24 cellular contexts compared by ENCODE assay signal in the genomic region with DNA sequence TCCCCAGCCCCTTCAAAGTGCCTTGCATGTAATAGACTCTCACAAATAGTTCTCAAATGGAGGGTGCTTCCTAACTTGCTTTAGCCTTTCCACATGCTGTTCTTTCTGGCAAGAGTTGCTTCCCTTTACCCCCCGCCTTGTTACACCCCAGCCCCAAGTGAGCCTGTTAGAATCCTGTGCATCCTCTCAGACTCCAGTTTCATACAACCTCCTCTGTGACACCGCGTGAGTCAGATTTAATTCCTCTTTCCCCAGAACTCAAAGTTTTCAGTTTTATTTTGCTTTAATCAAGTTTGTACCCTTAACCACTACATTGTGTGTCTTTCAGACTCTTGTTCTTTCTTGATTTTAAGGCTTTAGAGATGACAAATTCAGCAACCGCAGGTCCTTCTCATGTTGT.
DNase-seq lines count a peak whose midpoint lies in the region; ATAC-seq and TF ChIP-seq lines count a peak whose summit lies in the region.
"Had no signal": no experiment of that assay in that cellular context is flagged by ENCODE, and none has a peak within 500 bp of the region (broad histone marks: within the 10 kb centered on the region; RNA-seq: fewer than 3 reads in every experiment).

No MANE protein-coding gene starts in this region.

- H3K9me3 ChIP-seq in OCI-LY3 (ENCODE audit: insufficient read depth, low read length) (no peaks in the 10 kb centered on the region), upper lobe of right lung (no peaks in the 10 kb centered on the region)
- H3K9me3 ChIP-seq: SJSA1 had no signal

- H3K4me2 ChIP-seq in OCI-LY3 (ENCODE audit: low read length), result peak overlapping the region; percentile 58

- intact Hi-C loops in upper lobe of right lung (cut with DNase I), result no loop called here

- DNase-seq in SIG-M5 treated with dmso at 0.1 percent for 504 hours (lab: John Stamatoyannopoulos, UW; ENCODE audit: unreplicated experiment) (peak; percentile 66), SIG-M5 (lab: John Stamatoyannopoulos, UW) (no peak), MV-4-11 (lab: John Stamatoyannopoulos, UW) (peak; percentile 96), upper lobe of right lung (no peak), inferior parietal cortex (ENCODE audit: extremely low spot score) (no peak), omental fat pad (ENCODE audit: low spot score) (no peak), T1000 (lab: John Stamatoyannopoulos, UW) (no peak)
- DNase-seq: ACHN; Calu3; CD8-positive, alpha-beta memory T cell; DMS153; IMR-90; Karpas-422; NCI-H1105; NCI-H1694; NCI-H2081 treated with DMSO at 0.1 percent for 48 hours; NCI-H2171 treated with DMSO at 0.1 percent for 48 hours; NCI-H524 treated with DMSO at 0.1 percent for 48 hours; NCI-H82 had no signal

- peak overlapping the region; percentile 28 for H3K27ac ChIP-seq in OCI-LY3 (ENCODE audit: low read length)
- H3K27ac ChIP-seq in upper lobe of right lung, result no peak overlapping the region
- H3K27ac ChIP-seq: 22Rv1, SJSA1 had no signal

- H3K4me1 ChIP-seq in OCI-LY3 (ENCODE audit: low read length), result peaks cover 17% of the 10 kb centered on the region
- H3K4me1 ChIP-seq in upper lobe of right lung, result no peaks in the 10 kb centered on the region
- H3K4me1 ChIP-seq: SJSA1 had no signal

- H3K9ac ChIP-seq in OCI-LY3 (ENCODE audit: low read length), result no peak overlapping the region

- no peak for TF ChIP-seq CTCF in OCI-LY3 (IDR thresholded peaks at IDR 0.05; ENCODE audit: low read depth, low read length)
- TF ChIP-seq CTCF in upper lobe of right lung (IDR thresholded peaks at IDR 0.05), result no peak
- TF ChIP-seq CTCF in omental fat pad (IDR thresholded peaks at IDR 0.05), result no peak

- no peak overlapping the region for H2AFZ ChIP-seq in OCI-LY3 (ENCODE audit: low read depth, low read length)

- ATAC-seq in upper lobe of right lung (peak; percentile 59), omental fat pad (ENCODE audit: low FRiP score) (no peak)
- ATAC-seq: Panc1 had no signal

- no peaks in the 10 kb centered on the region for H3K79me2 ChIP-seq in OCI-LY3 (ENCODE audit: low read length)

- H3K4me3 ChIP-seq in OCI-LY3 (ENCODE audit: low read length), result 0 out of 2 replicates have a peak overlapping the region, but pooled peaks have one; percentile 5
- H3K4me3 ChIP-seq in upper lobe of right lung, result no peak overlapping the region
- H3K4me3 ChIP-seq: BLaER1 treated with 17β-estradiol and CSF1 and Interleukin-3, amounts not matched to agents 10 nM and 100 nM; SJSA1 had no signal

- H3K36me3 ChIP-seq in OCI-LY3 (replicated peaks; ENCODE audit: low read depth, low read length) (no peaks in the 10 kb centered on the region), upper lobe of right lung (no peaks in the 10 kb centered on the region)
- H3K36me3 ChIP-seq: SJSA1 had no signal

- H3K27me3 ChIP-seq in OCI-LY3 (ENCODE audit: low read depth, low read length) (no peaks in the 10 kb centered on the region), upper lobe of right lung (no peaks in the 10 kb centered on the region)
- H3K27me3 ChIP-seq: BLaER1 treated with 17β-estradiol and CSF1 and Interleukin-3, amounts not matched to agents 10 nM and 100 nM; SJSA1 had no signal

- H4K20me1 ChIP-seq in OCI-LY3 (ENCODE audit: insufficient read depth, low read length), result no peaks in the 10 kb centered on the region
- H4K20me1 ChIP-seq: BLaER1 treated with 17β-estradiol and CSF1 and Interleukin-3, amounts not matched to agents 10 nM and 100 nM had no signal

Comparison
In these comparisons a context has a peak if more than half of its experiments do, and no peak if none do; other contexts are left out.
1. DNase-seq: peak in SIG-M5 treated with dmso at 0.1 percent for 504 hours (single experiment) and MV-4-11 (single experiment); none in SIG-M5 (single experiment), upper lobe of right lung (single experiment), inferior parietal cortex (single experiment), omental fat pad (single experiment) and T1000 (single experiment).